In the genomic region with DNA sequence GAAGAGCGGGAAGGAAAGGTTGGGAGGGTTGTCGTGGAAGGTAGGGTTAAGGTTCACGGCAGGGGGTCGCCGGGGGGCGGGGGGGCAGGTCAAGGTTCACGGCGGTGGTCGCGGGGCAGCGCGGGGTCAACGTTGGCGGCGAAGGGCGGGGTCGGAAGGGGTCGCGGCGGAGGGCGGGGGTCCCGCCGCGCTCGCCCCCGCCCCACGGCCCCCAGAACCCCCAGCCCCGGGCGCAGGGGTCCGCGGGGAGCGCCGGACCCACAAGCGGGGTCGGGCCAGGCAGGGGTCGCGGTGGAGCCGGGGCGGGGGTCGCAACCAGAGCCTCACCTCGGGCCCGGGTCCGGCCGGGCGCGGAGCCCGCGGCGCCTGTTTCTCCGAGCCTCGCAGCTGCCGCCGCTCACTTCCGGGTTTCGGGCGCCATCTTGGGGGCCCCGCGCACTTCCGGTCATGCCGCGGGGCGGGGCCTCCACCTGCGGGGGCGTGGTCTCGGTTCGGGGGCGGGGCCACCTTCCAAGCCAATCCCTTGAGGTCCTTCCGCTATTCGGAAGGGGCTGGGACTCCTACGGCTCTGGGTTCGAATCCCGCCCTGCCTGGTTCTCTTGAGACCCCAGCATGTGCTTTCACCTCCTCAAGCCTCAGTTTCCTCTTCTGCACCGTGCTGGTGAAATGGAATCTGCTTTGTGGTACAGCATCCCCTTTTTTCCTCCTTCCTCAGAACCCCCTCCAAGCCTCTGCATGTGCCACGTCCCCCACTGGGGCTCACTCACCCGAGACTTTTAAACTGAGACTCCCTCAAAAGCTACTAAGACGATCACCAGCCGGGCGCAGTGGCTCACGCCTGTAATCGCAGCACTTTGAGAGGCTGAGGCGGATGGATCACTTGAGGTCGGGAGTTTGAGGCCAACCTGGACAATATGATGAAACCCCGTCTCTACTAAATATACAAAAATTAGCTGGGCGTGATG, we compare ENCODE assay signal across 1 cellular context.
TF ChIP-seq lines count a peak whose summit lies in the region.

A gene with protein sequence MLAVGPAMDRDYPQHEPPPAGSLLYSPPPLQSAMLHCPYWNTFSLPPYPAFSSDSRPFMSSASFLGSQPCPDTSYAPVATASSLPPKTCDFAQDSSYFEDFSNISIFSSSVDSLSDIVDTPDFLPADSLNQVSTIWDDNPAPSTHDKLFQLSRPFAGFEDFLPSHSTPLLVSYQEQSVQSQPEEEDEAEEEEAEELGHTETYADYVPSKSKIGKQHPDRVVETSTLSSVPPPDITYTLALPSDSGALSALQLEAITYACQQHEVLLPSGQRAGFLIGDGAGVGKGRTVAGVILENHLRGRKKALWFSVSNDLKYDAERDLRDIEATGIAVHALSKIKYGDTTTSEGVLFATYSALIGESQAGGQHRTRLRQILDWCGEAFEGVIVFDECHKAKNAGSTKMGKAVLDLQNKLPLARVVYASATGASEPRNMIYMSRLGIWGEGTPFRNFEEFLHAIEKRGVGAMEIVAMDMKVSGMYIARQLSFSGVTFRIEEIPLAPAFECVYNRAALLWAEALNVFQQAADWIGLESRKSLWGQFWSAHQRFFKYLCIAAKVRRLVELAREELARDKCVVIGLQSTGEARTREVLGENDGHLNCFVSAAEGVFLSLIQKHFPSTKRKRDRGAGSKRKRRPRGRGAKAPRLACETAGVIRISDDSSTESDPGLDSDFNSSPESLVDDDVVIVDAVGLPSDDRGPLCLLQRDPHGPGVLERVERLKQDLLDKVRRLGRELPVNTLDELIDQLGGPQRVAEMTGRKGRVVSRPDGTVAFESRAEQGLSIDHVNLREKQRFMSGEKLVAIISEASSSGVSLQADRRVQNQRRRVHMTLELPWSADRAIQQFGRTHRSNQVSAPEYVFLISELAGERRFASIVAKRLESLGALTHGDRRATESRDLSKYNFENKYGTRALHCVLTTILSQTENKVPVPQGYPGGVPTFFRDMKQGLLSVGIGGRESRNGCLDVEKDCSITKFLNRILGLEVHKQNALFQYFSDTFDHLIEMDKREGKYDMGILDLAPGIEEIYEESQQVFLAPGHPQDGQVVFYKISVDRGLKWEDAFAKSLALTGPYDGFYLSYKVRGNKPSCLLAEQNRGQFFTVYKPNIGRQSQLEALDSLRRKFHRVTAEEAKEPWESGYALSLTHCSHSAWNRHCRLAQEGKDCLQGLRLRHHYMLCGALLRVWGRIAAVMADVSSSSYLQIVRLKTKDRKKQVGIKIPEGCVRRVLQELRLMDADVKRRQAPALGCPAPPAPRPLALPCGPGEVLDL (N-terminal part only) (minus strand): TSS at position 424 of the 965 bp plus-strand sequence. CDS start 19,992 bp downstream, outside the sequence.

TF ChIP-seq in K562, 482 proteins besides CTCF, POLR2A, EP300 and RAD21 (continued from another document and continues in another):
- TF ChIP-seq, protein P1, sequence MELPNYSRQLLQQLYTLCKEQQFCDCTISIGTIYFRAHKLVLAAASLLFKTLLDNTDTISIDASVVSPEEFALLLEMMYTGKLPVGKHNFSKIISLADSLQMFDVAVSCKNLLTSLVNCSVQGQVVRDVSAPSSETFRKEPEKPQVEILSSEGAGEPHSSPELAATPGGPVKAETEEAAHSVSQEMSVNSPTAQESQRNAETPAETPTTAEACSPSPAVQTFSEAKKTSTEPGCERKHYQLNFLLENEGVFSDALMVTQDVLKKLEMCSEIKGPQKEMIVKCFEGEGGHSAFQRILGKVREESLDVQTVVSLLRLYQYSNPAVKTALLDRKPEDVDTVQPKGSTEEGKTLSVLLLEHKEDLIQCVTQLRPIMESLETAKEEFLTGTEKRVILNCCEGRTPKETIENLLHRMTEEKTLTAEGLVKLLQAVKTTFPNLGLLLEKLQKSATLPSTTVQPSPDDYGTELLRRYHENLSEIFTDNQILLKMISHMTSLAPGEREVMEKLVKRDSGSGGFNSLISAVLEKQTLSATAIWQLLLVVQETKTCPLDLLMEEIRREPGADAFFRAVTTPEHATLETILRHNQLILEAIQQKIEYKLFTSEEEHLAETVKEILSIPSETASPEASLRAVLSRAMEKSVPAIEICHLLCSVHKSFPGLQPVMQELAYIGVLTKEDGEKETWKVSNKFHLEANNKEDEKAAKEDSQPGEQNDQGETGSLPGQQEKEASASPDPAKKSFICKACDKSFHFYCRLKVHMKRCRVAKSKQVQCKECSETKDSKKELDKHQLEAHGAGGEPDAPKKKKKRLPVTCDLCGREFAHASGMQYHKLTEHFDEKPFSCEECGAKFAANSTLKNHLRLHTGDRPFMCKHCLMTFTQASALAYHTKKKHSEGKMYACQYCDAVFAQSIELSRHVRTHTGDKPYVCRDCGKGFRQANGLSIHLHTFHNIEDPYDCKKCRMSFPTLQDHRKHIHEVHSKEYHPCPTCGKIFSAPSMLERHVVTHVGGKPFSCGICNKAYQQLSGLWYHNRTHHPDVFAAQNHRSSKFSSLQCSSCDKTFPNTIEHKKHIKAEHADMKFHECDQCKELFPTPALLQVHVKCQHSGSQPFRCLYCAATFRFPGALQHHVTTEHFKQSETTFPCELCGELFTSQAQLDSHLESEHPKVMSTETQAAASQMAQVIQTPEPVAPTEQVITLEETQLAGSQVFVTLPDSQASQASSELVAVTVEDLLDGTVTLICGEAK (IDR thresholded peaks at IDR 0.05), result peak; percentile 84
- TF ChIP-seq, protein P1 (CRISPR knock-in tag; IDR thresholded peaks at IDR 0.05), result no peak
- no peak for TF ChIP-seq NUFIP1 (IDR thresholded peaks at IDR 0.05; ENCODE audit: partially characterized antibody)
- TF ChIP-seq, protein P2, sequence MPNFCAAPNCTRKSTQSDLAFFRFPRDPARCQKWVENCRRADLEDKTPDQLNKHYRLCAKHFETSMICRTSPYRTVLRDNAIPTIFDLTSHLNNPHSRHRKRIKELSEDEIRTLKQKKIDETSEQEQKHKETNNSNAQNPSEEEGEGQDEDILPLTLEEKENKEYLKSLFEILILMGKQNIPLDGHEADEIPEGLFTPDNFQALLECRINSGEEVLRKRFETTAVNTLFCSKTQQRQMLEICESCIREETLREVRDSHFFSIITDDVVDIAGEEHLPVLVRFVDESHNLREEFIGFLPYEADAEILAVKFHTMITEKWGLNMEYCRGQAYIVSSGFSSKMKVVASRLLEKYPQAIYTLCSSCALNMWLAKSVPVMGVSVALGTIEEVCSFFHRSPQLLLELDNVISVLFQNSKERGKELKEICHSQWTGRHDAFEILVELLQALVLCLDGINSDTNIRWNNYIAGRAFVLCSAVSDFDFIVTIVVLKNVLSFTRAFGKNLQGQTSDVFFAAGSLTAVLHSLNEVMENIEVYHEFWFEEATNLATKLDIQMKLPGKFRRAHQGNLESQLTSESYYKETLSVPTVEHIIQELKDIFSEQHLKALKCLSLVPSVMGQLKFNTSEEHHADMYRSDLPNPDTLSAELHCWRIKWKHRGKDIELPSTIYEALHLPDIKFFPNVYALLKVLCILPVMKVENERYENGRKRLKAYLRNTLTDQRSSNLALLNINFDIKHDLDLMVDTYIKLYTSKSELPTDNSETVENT (CRISPR knock-in tag; IDR thresholded peaks at IDR 0.05), result no peak
- TF ChIP-seq RBM22 (IDR thresholded peaks at IDR 0.05; ENCODE audit: low read depth, low read length, poor library complexity, severe bottlenecking), result no peak
- peak; percentile 37; the same call in 1 of the 2 replicates for TF ChIP-seq KLF6 (CRISPR knock-in tag; IDR thresholded peaks at IDR 0.05; ENCODE audit: borderline replicate concordance)
- peak; percentile 96 for TF ChIP-seq ETV5 (CRISPR knock-in tag; IDR thresholded peaks at IDR 0.05; ENCODE audit: low read depth)
- TF ChIP-seq, protein P3, sequence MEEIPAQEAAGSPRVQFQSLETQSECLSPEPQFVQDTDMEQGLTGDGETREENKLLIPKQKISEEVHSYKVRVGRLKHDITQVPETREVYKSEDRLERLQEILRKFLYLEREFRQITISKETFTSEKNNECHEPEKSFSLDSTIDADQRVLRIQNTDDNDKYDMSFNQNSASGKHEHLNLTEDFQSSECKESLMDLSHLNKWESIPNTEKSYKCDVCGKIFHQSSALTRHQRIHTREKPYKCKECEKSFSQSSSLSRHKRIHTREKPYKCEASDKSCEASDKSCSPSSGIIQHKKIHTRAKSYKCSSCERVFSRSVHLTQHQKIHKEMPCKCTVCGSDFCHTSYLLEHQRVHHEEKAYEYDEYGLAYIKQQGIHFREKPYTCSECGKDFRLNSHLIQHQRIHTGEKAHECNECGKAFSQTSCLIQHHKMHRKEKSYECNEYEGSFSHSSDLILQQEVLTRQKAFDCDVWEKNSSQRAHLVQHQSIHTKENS (CRISPR knock-in tag; IDR thresholded peaks at IDR 0.05), result no peak
- 0 out of 2 replicates have a peak, but pooled peaks have one; percentile 16 for TF ChIP-seq DPF2 (IDR thresholded peaks at IDR 0.05)
- no peak; a peak in 1 of 4 replicates for TF ChIP-seq SIX5 (IDR thresholded peaks at IDR 0.05; ENCODE audit: borderline replicate concordance in 1 of 2, insufficient read depth in 1 of 2, low read depth in 1 of 2, low read length in 2 of 2)
- TF ChIP-seq ZFP36 (IDR thresholded peaks at IDR 0.05; ENCODE audit: low read depth, low read length, partially characterized antibody), result no peak
- TF ChIP-seq, protein P4, sequence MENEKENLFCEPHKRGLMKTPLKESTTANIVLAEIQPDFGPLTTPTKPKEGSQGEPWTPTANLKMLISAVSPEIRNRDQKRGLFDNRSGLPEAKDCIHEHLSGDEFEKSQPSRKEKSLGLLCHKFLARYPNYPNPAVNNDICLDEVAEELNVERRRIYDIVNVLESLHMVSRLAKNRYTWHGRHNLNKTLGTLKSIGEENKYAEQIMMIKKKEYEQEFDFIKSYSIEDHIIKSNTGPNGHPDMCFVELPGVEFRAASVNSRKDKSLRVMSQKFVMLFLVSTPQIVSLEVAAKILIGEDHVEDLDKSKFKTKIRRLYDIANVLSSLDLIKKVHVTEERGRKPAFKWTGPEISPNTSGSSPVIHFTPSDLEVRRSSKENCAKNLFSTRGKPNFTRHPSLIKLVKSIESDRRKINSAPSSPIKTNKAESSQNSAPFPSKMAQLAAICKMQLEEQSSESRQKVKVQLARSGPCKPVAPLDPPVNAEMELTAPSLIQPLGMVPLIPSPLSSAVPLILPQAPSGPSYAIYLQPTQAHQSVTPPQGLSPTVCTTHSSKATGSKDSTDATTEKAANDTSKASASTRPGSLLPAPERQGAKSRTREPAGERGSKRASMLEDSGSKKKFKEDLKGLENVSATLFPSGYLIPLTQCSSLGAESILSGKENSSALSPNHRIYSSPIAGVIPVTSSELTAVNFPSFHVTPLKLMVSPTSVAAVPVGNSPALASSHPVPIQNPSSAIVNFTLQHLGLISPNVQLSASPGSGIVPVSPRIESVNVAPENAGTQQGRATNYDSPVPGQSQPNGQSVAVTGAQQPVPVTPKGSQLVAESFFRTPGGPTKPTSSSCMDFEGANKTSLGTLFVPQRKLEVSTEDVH (IDR thresholded peaks at IDR 0.05; ENCODE audit: low read depth, partially characterized antibody), result peak; percentile 80
- TF ChIP-seq, protein P5, sequence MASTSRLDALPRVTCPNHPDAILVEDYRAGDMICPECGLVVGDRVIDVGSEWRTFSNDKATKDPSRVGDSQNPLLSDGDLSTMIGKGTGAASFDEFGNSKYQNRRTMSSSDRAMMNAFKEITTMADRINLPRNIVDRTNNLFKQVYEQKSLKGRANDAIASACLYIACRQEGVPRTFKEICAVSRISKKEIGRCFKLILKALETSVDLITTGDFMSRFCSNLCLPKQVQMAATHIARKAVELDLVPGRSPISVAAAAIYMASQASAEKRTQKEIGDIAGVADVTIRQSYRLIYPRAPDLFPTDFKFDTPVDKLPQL (IDR thresholded peaks at IDR 0.05; ENCODE audit: extremely low read depth, insufficient read length), result no peak
- no peak for TF ChIP-seq TSC22D4 (tag; IDR thresholded peaks at IDR 0.05)
- no peak for TF ChIP-seq SRSF3 (IDR thresholded peaks at IDR 0.05; ENCODE audit: insufficient read depth, low read length)
- peak; percentile 73 for TF ChIP-seq TAF9B (IDR thresholded peaks at IDR 0.05; ENCODE audit: partially characterized antibody)
- TF ChIP-seq SAP30 (IDR thresholded peaks at IDR 0.05; ENCODE audit: borderline replicate concordance, insufficient read depth, low read depth, low read length, poor library complexity, severe bottlenecking), result peak; percentile 58
- TF ChIP-seq CBX3 (IDR thresholded peaks at IDR 0.05; ENCODE audit: borderline replicate concordance in 1 of 2, low read length in 2 of 2), result 0 out of 3 replicates have a peak, but pooled peaks of 1 of the 2 experiments have one; percentile 25
- TF ChIP-seq, protein P6, sequence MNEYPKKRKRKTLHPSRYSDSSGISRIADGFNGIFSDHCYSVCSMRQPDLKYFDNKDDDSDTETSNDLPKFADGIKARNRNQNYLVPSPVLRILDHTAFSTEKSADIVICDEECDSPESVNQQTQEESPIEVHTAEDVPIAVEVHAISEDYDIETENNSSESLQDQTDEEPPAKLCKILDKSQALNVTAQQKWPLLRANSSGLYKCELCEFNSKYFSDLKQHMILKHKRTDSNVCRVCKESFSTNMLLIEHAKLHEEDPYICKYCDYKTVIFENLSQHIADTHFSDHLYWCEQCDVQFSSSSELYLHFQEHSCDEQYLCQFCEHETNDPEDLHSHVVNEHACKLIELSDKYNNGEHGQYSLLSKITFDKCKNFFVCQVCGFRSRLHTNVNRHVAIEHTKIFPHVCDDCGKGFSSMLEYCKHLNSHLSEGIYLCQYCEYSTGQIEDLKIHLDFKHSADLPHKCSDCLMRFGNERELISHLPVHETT (CRISPR knock-in tag; conservative IDR thresholded peaks at IDR 0.05 in 1 of 2, IDR thresholded peaks at IDR 0.05 in 1 of 2), result 0 out of 4 replicates have a peak, but pooled peaks of 1 of the 2 experiments have one; percentile 19
- TF ChIP-seq ELF2 (CRISPR knock-in tag; IDR thresholded peaks at IDR 0.05), result peak; percentile 96
